Comparison of ENCODE assay signal across 25 cellular contexts in genomic region chr11:86279713-86280112, GRCh38.
"Had no signal": no experiment of that assay in that cellular context is flagged by ENCODE, and none has a peak within 500 bp of the region (broad histone marks: within the 10 kb centered on the region; RNA-seq: fewer than 3 reads in every experiment).

No MANE protein-coding gene starts in this region.

- H3K9me3 ChIP-seq: mucosa of descending colon, pancreas, prostate gland, stomach, testis, thyroid gland, transverse colon, upper lobe of left lung, vagina had no signal

- FAIRE-seq: pancreas had no signal

- H3K27ac ChIP-seq: left ventricle myocardium inferior, pancreas, prostate gland, skin epidermis, stomach, testis, thyroid gland, transverse colon, upper lobe of left lung, vagina had no signal

- H3K4me3 ChIP-seq: left ventricle myocardium inferior, lung, mucosa of descending colon, pancreas, prostate gland, skin epidermis, stomach, testis, thyroid gland, transverse colon, upper lobe of left lung, vagina had no signal

- H3K4me1 ChIP-seq: left ventricle myocardium inferior, prostate gland, testis, vagina had no signal

- DNase-seq: islet precursor cell; left ventricle myocardium inferior; midbrain; mucosa of descending colon; naive thymus-derived CD4-positive, alpha-beta T cell; nucleus accumbens; pancreas; posterior cingulate gyrus; retina; right cardiac atrium; stimulated activated CD4-positive, alpha-beta T cell treated with anti-CD3 and anti-CD28 coated beads, Interleukin-12 subunit alpha, Interleukin-12 subunit beta, amount 100 ng/mL, for 4 hours; stimulated activated CD4-positive, alpha-beta T cell treated with anti-CD3 and anti-CD28 coated beads, Interleukin-15, amount 100 ng/mL, for 24 hours; stimulated activated CD4-positive, alpha-beta T cell treated with anti-CD3 and anti-CD28 coated beads, Interleukin-2, amount 100 ng/mL, for 24 hours; stimulated activated CD4-positive, alpha-beta T cell treated with anti-CD3 and anti-CD28 coated beads, Interleukin-4, amount 100 ng/mL, for 1 hour; stimulated activated naive B cell treated with anti-CD40 and anti-IgM and Interleukin-4, amounts not matched to agents 10 μg/mL and 1 μg/mL and 100 μg/mL, for 72 hours; stimulated activated naive CD8-positive, alpha-beta T cell treated with anti-CD3 and anti-CD28 coated beads, Interleukin-15, Interleukin-2, amounts not matched to agents 100 U/mL and 50 U/mL, for 24 hours; stomach; testis; thyroid gland; transverse colon; upper lobe of left lung had no signal

- H3K27me3 ChIP-seq: pancreas, stomach, testis, thyroid gland, transverse colon, upper lobe of left lung, vagina had no signal
